Comparison of ENCODE assay signal across 1 cellular context in the genomic region with DNA sequence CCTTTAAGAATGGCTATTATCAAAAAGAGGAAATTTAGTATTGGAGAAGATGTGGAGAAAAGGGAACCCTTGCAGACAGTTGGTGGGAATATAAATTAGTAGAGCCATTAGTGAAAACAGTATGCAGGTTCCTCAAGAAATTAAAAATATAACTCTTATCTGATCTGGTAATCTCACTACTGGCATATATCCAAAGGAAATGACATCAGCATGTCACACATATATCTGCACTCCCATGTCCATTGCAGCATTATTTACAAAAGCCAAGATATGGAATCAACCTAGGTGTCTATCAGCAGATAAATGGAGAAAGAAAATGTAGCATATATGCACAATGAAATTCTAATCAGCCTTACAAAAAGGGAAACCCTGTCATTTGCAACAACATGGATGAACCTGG.
TF ChIP-seq lines count a peak whose summit lies in the region.

No MANE protein-coding gene starts in this region.

TF ChIP-seq in GM12878, 131 proteins besides CTCF, POLR2A, EP300 and RAD21:
- TF ChIP-seq NFIC (IDR thresholded peaks at IDR 0.05; ENCODE audit: low read depth, low read length) (peak; percentile 8; the same call in 1 of the 2 replicates), PRDM15 (CRISPR knock-in tag; IDR thresholded peaks at IDR 0.05) (no peak), BHLHE40 (IDR thresholded peaks at IDR 0.05; ENCODE audit: borderline replicate concordance in 1 of 2, low read depth in 2 of 2, low read length in 1 of 2) (no peak)
TF ChIP-seq in GM12878: peak in this region for 1.
